Comparison of ENCODE assay signal across 10 cellular contexts in the genomic region with DNA sequence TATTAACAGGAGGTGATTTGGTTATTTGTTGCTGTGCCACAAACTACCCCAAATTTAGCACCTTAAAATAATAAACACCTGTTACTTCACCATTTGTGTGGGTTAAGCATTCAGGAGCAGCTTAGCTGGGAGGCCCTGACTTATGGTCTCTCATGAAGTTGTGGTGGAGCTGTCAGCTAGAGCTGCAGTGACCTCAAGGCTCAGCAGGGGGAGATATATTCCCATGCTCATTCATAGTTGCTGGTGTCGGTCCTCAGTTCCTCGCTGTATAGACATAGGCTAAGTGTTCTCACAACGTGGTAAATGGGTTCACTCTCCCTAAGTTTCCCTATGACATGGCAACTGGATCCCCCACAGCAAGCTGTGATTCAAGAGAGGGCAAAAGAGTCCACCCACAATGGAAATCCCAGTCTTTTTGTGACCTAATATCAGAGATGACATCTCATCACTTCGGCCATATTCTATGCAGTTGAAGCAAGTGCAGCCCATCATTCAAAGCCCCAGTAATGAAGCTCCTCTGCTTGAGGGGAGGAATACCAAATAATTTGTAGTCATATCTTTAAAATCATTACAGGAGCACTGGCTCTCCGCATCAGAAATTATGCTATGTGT. TPM values are rescaled to one million over a fixed set of nuclear protein-coding genes. Genes with fewer than 3 reads are reported as not detected.
A peak's percentile ranks its signal among the peaks of the same experiment; 100 is the strongest.
DNase-seq lines count a peak whose midpoint lies in the region; ATAC-seq and TF ChIP-seq lines count a peak whose summit lies in the region.
"Had no signal": no experiment of that assay in that cellular context is flagged by ENCODE, and none has a peak within 500 bp of the region (broad histone marks: within the 10 kb centered on the region; RNA-seq: fewer than 3 reads in every experiment).

No MANE protein-coding gene starts in this region.

- H3K4me1 ChIP-seq in CD8-positive, alpha-beta memory T cell (ENCODE audit: insufficient read depth, low read length) = no peaks in the 10 kb centered on the region
- no peaks in the 10 kb centered on the region for H3K4me1 ChIP-seq in SK-N-SH (ENCODE audit: control insufficient read depth in 1 of 2, insufficient read depth in 2 of 2, low read depth in 1 of 2, low read length in 1 of 2)
- H3K4me1 ChIP-seq in endodermal cell (ENCODE audit: control insufficient read depth, insufficient read depth, low read length) = no peaks in the 10 kb centered on the region

- no peaks in the 10 kb centered on the region for H3K36me3 ChIP-seq in CD8-positive, alpha-beta memory T cell (ENCODE audit: insufficient read depth, low read length)
- H3K36me3 ChIP-seq in SK-N-SH (replicated peaks in 1 of 2; ENCODE audit: control insufficient read depth in 1 of 2, insufficient read depth in 2 of 2, low read length in 1 of 2) = no peaks in the 10 kb centered on the region
- no peaks in the 10 kb centered on the region for H3K36me3 ChIP-seq in endodermal cell (ENCODE audit: control insufficient read depth, insufficient read depth, low read length)

- H3K9me3 Mint-ChIP-seq in CD8-positive, alpha-beta memory T cell = peaks cover 0 to 8% (median 0%) of the 10 kb centered on the region in 5 donors
- no peaks in the 10 kb centered on the region for H3K9me3 Mint-ChIP-seq in endodermal cell
- no peaks in the 10 kb centered on the region for H3K9me3 Mint-ChIP-seq in nephron progenitor cell
- H3K9me3 Mint-ChIP-seq: T-cell had no signal

- H3K27me3 ChIP-seq in CD8-positive, alpha-beta memory T cell (ENCODE audit: insufficient read depth, low read length, poor library complexity, severe bottlenecking) = no peaks in the 10 kb centered on the region
- H3K27me3 ChIP-seq in SK-N-SH (ENCODE audit: insufficient read depth) = no peaks in the 10 kb centered on the region
- H3K27me3 ChIP-seq in endodermal cell (ENCODE audit: control insufficient read depth, insufficient read depth, low read length, poor library complexity, severe bottlenecking) = no peaks in the 10 kb centered on the region

- H3K4me2 ChIP-seq in SK-N-SH = no peak overlapping the region

- peak; percentile 69 for TF ChIP-seq RAD21 in SK-N-SH (IDR thresholded peaks at IDR 0.05; ENCODE audit: low read length)

- H2AFZ ChIP-seq in SK-N-SH (ENCODE audit: low read depth) = no peak overlapping the region

- H3K79me2 ChIP-seq in SK-N-SH (ENCODE audit: insufficient read depth) = no peaks in the 10 kb centered on the region

- H3K9me2 ChIP-seq in SK-N-SH = no peaks in the 10 kb centered on the region

- H3K27ac Mint-ChIP-seq in CD8-positive, alpha-beta memory T cell = no peak overlapping the region
- H3K27ac Mint-ChIP-seq in endodermal cell (no peak overlapping the region), nephron progenitor cell (no peak overlapping the region)
- H3K27ac Mint-ChIP-seq: T-cell had no signal

- ATAC-seq in GM18873 (IDR thresholded peaks at IDR 0.05; ENCODE audit: low FRiP score, unreplicated experiment) = peak; percentile 52
- ATAC-seq in GM18520 (IDR thresholded peaks at IDR 0.05; ENCODE audit: unreplicated experiment) = no peak
- no peak for ATAC-seq in GM21717 (IDR thresholded peaks at IDR 0.05; ENCODE audit: unreplicated experiment)
- ATAC-seq: right cardiac atrium had no signal

- peaks cover 0 to under 1% (median 0%) of the 10 kb centered on the region in 3 donors for H3K36me3 Mint-ChIP-seq in CD8-positive, alpha-beta memory T cell
- H3K36me3 Mint-ChIP-seq in endodermal cell (ENCODE audit: low read depth) (no peaks in the 10 kb centered on the region), nephron progenitor cell (ENCODE audit: low read depth) (no peaks in the 10 kb centered on the region)

- H3F3A ChIP-seq in SK-N-SH (replicated peaks; ENCODE audit: insufficient read depth) = no peaks in the 10 kb centered on the region

- WGBS in SK-N-SH (ENCODE audit: low lambda C conversion rate) = 24% methylated on average over 5 of the region's 5 CpGs
- 9 to 52% methylated on average over 3 to 5 of the region's 5 CpGs for WGBS in endodermal cell (ENCODE audit: insufficient coverage in 1 of 2, insufficient read length in 1 of 2), 2 experiments

- H4K20me1 ChIP-seq in SK-N-SH (ENCODE audit: insufficient read depth) = no peaks in the 10 kb centered on the region

- no peak overlapping the region for H3K9ac ChIP-seq in SK-N-SH
- no peak overlapping the region for H3K9ac ChIP-seq in endodermal cell (ENCODE audit: extremely low read depth, low read length, poor library complexity, severe bottlenecking)

- TF ChIP-seq CTCF in SK-N-SH (IDR thresholded peaks at IDR 0.05) (peak; percentile 75), endodermal cell (conservative IDR thresholded peaks at IDR 0.05) (peak; percentile 99), nephron progenitor cell (IDR thresholded peaks at IDR 0.05) (peak; percentile 72)

- no peaks in the 10 kb centered on the region for H3K9me3 ChIP-seq in CD8-positive, alpha-beta memory T cell (ENCODE audit: low read length)
- H3K9me3 ChIP-seq in SK-N-SH (no peaks in the 10 kb centered on the region), endodermal cell (ENCODE audit: control insufficient read depth, low read length) (no peaks in the 10 kb centered on the region)

- POLR2A ChIA-PET in CD8-positive, alpha-beta memory T cell (lab: Charles Lee) = no interaction called here
- POLR2A ChIA-PET in SK-N-SH (lab: Yijun Ruan, JAX) = no interaction called here

- H3K4me1 Mint-ChIP-seq in CD8-positive, alpha-beta memory T cell = no peaks in the 10 kb centered on the region
- H3K4me1 Mint-ChIP-seq in endodermal cell (no peaks in the 10 kb centered on the region), nephron progenitor cell (no peaks in the 10 kb centered on the region)
- H3K4me1 Mint-ChIP-seq: T-cell had no signal

- CTCF ChIA-PET in CD8-positive, alpha-beta memory T cell (lab: Charles Lee) = interaction anchor here (2.3 kb wide), 1 partner anchor 259 kb away, joined by 12 read pairs; no protein-coding TSS in a partner anchor
- CTCF ChIA-PET in SK-N-SH (lab: Yijun Ruan, JAX) = interaction anchor here (0.7 to 7.2 kb wide), 10 partner anchors 9 to 457 kb away, joined by 3 to 59 read pairs (median 4); no protein-coding TSS in a partner anchor

- in situ Hi-C loops in KBM-7 (cut with MboI; ENCODE audit: low pct_unique_long_range_greater_than_20kb, low sequenced_read_pairs) = loop anchor here (25.0 kb wide), 1 partner anchor 259 kb away; no protein-coding TSS in a partner anchor

- TF ChIP-seq EP300 in SK-N-SH (IDR thresholded peaks at IDR 0.05; ENCODE audit: borderline replicate concordance in 1 of 2, low read depth in 1 of 2, low read length in 1 of 2) = no peak

- H3K4me3 Mint-ChIP-seq in CD8-positive, alpha-beta memory T cell = no peak overlapping the region
- no peak overlapping the region for H3K4me3 Mint-ChIP-seq in endodermal cell
- no peak overlapping the region for H3K4me3 Mint-ChIP-seq in nephron progenitor cell
- H3K4me3 Mint-ChIP-seq: T-cell had no signal

- H3K27me3 Mint-ChIP-seq in CD8-positive, alpha-beta memory T cell = peaks cover 0 to 1% of the 10 kb centered on the region in 2 donors
- H3K27me3 Mint-ChIP-seq in endodermal cell (ENCODE audit: insufficient read depth) = no peaks in the 10 kb centered on the region
- H3K27me3 Mint-ChIP-seq in nephron progenitor cell (ENCODE audit: low read depth, poor library complexity) = peaks cover 4% of the 10 kb centered on the region
- H3K27me3 Mint-ChIP-seq: T-cell had no signal

- DNase-seq in CD8-positive, alpha-beta memory T cell = peak in 3 of 5 donors; percentile 3 to 45 (median 7)
- DNase-seq in KBM-7 (peak; percentile 69), SK-N-SH (peak; percentile 40), endodermal cell (peak; percentile 93), nephron progenitor cell (peak; percentile 65)

- no peak overlapping the region for H3K4me3 ChIP-seq in CD8-positive, alpha-beta memory T cell (ENCODE audit: low read length)
- H3K4me3 ChIP-seq in SK-N-SH (ENCODE audit: low read depth in 2 of 2, low read length in 1 of 2) (no peak overlapping the region; a peak in 1 of 4 replicates), endodermal cell (ENCODE audit: low read length) (no peak overlapping the region)

- H3K27ac ChIP-seq in CD8-positive, alpha-beta memory T cell (ENCODE audit: low read depth, low read length) = no peak overlapping the region
- H3K27ac ChIP-seq in SK-N-SH (ENCODE audit: low read depth in 2 of 2, low read length in 1 of 2) (no peak overlapping the region), endodermal cell (ENCODE audit: low read depth, low read length) (no peak overlapping the region)

TF ChIP-seq in SK-N-SH, 30 proteins besides CTCF, POLR2A, EP300 and RAD21:
- TF ChIP-seq FOXJ3 (CRISPR knock-in tag; IDR thresholded peaks at IDR 0.05) (no peak), MEF2A (IDR thresholded peaks at IDR 0.05; ENCODE audit: borderline replicate concordance, low read depth) (no peak), SMC3 (IDR thresholded peaks at IDR 0.05; ENCODE audit: low read depth, low read length) (peak; percentile 73), GABPA (IDR thresholded peaks at IDR 0.05; ENCODE audit: low read depth) (no peak)

RNA-seq across cellular contexts. Expression of gene PRB3, which starts 41.1 kb away (rescaled TPM):
- not detected for total RNA-seq in CD8-positive, alpha-beta memory T cell
- not detected for polyA plus RNA-seq in CD8-positive, alpha-beta memory T cell
- not detected in 2 replicates for polyA plus RNA-seq in SK-N-SH (2012; rRNA removed)
- not detected in 2 replicates for polyA plus RNA-seq in SK-N-SH (2012; cell fraction: cytosol; rRNA removed)
- polyA plus RNA-seq in SK-N-SH (2012; cell fraction: nucleus; rRNA removed) = not detected in 2 replicates
- under 1 TPM; 0.35 to 0.95 TPM for total RNA-seq in endodermal cell
- polyA plus RNA-seq in endodermal cell (2013, experiment 1 of 2) = 0.46 TPM
- 0.66 TPM for polyA plus RNA-seq in endodermal cell (2013, experiment 2 of 2)
- total RNA-seq: right cardiac atrium had no signal
- polyA plus RNA-seq: right cardiac atrium had no signal

RNA-seq across cellular contexts. Expression of gene TAS2R42, which starts 41.6 kb away (rescaled TPM):
- not detected for total RNA-seq in CD8-positive, alpha-beta memory T cell
- polyA plus RNA-seq in CD8-positive, alpha-beta memory T cell = not detected
- not detected in 2 replicates for polyA plus RNA-seq in SK-N-SH (2012; rRNA removed)
- polyA plus RNA-seq in SK-N-SH (2012; cell fraction: cytosol; rRNA removed) = not detected in 2 replicates
- not detected in 2 replicates for polyA plus RNA-seq in SK-N-SH (2012; cell fraction: nucleus; rRNA removed)
- total RNA-seq in endodermal cell = not detected
- not detected for polyA plus RNA-seq in endodermal cell (2013, experiment 1 of 2)
- not detected for polyA plus RNA-seq in endodermal cell (2013, experiment 2 of 2)
- total RNA-seq: right cardiac atrium, T-cell had no signal
- polyA plus RNA-seq: right cardiac atrium had no signal

RNA-seq across cellular contexts. Expression of gene SMIM10L1, which starts 57.4 kb away (rescaled TPM):
- total RNA-seq in CD8-positive, alpha-beta memory T cell = 10 to 100 TPM; 12.0 to 12.8 TPM
- polyA plus RNA-seq in CD8-positive, alpha-beta memory T cell = 8.4 TPM
- 3.5 and 4.3 TPM in 2 replicates for polyA plus RNA-seq in SK-N-SH (2012; rRNA removed)
- polyA plus RNA-seq in SK-N-SH (2012; cell fraction: cytosol; rRNA removed) = 4.9 and 6.2 TPM in 2 replicates
- polyA plus RNA-seq in SK-N-SH (2012; cell fraction: nucleus; rRNA removed) = 2.3 and 3.7 TPM in 2 replicates
- 10 to 100 TPM; 12.9 to 31.5 TPM for total RNA-seq in endodermal cell
- polyA plus RNA-seq in endodermal cell (2013, experiment 1 of 2) = 11.4 TPM
- polyA plus RNA-seq in endodermal cell (2013, experiment 2 of 2) = 12.0 TPM

Comparison
In these comparisons a context has a peak if more than half of its experiments do, and no peak if none do; other contexts are left out.
1. DNase-seq: peak in every context shown above with its lines; median percentile 93 in endodermal cell; 69 in KBM-7; 65 in nephron progenitor cell; 40 in SK-N-SH; 7 in CD8-positive, alpha-beta memory T cell.